In genomic region chr9:103757062-103757461, GRCh38 we compare ENCODE assay signal across 14 cellular contexts.
DNase-seq lines count a peak whose midpoint lies in the region; ATAC-seq and TF ChIP-seq lines count a peak whose summit lies in the region.
"Had no signal": no experiment of that assay in that cellular context is flagged by ENCODE, and none has a peak within 500 bp of the region (broad histone marks: within the 10 kb centered on the region; RNA-seq: fewer than 3 reads in every experiment).

No MANE protein-coding gene starts in this region.

- H2AFZ ChIP-seq in H9 (ENCODE audit: low read length) = no peak overlapping the region

- no peak overlapping the region; the same call in 1 of the 2 replicates for H3K14ac ChIP-seq in H9 (ENCODE audit: insufficient read depth, low read length)

- no peak overlapping the region for H2BK12ac ChIP-seq in H9 (ENCODE audit: insufficient read length, low read depth, low read length)

- no peak overlapping the region for H3K9ac ChIP-seq in H9 (ENCODE audit: extremely low read depth, insufficient read length, low read length)

- peaks cover 21 to 24% of the 10 kb centered on the region in 2 experiments for H3K4me1 Mint-ChIP-seq in H9
- H3K4me1 Mint-ChIP-seq: CD4-positive, alpha-beta memory T cell had no signal

- WGBS in H9 (ENCODE audit: extremely low coverage, insufficient read length, low lambda C conversion rate) = no CpG with 5 or more reads among the region's 3 CpGs

- no peak overlapping the region for H2BK20ac ChIP-seq in H9 (ENCODE audit: low read depth, low read length, poor library complexity, severe bottlenecking)

- no peak overlapping the region for H2BK5ac ChIP-seq in H9 (ENCODE audit: insufficient read length, low read length)

- H3K4me2 ChIP-seq in H9 (ENCODE audit: insufficient read depth, insufficient read length, low read length) = no peak overlapping the region

- no peak overlapping the region for H3T11ph ChIP-seq in H9 (ENCODE audit: low read length)

- no peak overlapping the region for H2BK15ac ChIP-seq in H9 (ENCODE audit: low read depth, low read length)

- H2AK5ac ChIP-seq in H9 (ENCODE audit: insufficient read length, low read length) = no peak overlapping the region

- H3K4ac ChIP-seq in H9 (ENCODE audit: low read depth, low read length) = no peak overlapping the region

- H3K27me3 ChIP-seq in H9 (ENCODE audit: insufficient read depth, low read length) = no peaks in the 10 kb centered on the region

- no peak for TF ChIP-seq CTCF in H9 (conservative IDR thresholded peaks at IDR 0.05)
- TF ChIP-seq CTCF in retinal pigment epithelial cell (conservative IDR thresholded peaks at IDR 0.05; ENCODE audit: low read depth, low read length) = no peak

- peak; percentile 48 for ATAC-seq in esophagus mucosa
- ATAC-seq: HCT116 had no signal

- no peaks in the 10 kb centered on the region for H3K79me1 ChIP-seq in H9 (ENCODE audit: insufficient read depth, low read depth, low read length, poor library complexity, severe bottlenecking)

- no peak overlapping the region for H2BK120ac ChIP-seq in H9 (ENCODE audit: low read depth, low read length, poor library complexity, severe bottlenecking)

- H3K79me2 ChIP-seq in H9 (ENCODE audit: insufficient read depth, low read length) = no peaks in the 10 kb centered on the region

- no peak overlapping the region for H4K8ac ChIP-seq in H9 (replicated peaks; ENCODE audit: insufficient read length, low read depth, low read length)

- peaks cover 4 to 5% of the 10 kb centered on the region in 2 experiments; a peak in 4 of 5 replicates for H3K9me3 Mint-ChIP-seq in H9

- H3K4me3 ChIP-seq in retinal pigment epithelial cell (ENCODE audit: low read length) = no peak overlapping the region

- H3K27ac ChIP-seq in H9 (ENCODE audit: insufficient read length, low read depth, low read length) (no peak overlapping the region), substantia nigra (ENCODE audit: low read depth, low read length, poor library complexity, severe bottlenecking) (no peak overlapping the region)
- H3K27ac ChIP-seq: HL-60 had no signal

- no peaks in the 10 kb centered on the region for H4K20me1 ChIP-seq in H9 (ENCODE audit: control insufficient read depth, insufficient read depth, insufficient read length)

- DNase-seq in H9 (peak; percentile 25), astrocyte of the hippocampus (ENCODE audit: low read depth, low spot score) (peak; percentile 1), retinal pigment epithelial cell (ENCODE audit: low read depth) (peak; percentile 20), substantia nigra (lab: John Stamatoyannopoulos, UW) (no peak), activated T-cell treated with anti-CD3 and anti-CD28 coated beads for 4 hours (no peak), EL (no peak)
- DNase-seq: 8988T; C1 segment of cervical spinal cord; CD4-positive, alpha-beta memory T cell; DMS79; GOT3 had no signal

- H3K23ac ChIP-seq in H9 (ENCODE audit: insufficient read length, low read depth, low read length) = no peak overlapping the region

- H3K18ac ChIP-seq in H9 (ENCODE audit: insufficient read length, low read depth, low read length) = no peak overlapping the region

- no peaks in the 10 kb centered on the region for H3K27me3 Mint-ChIP-seq in H9 (ENCODE audit: low read depth)
- H3K27me3 Mint-ChIP-seq: CD4-positive, alpha-beta memory T cell had no signal

- peak overlapping the region in 1 of 2 experiments; percentile 2; a peak in 1 of 5 replicates for H3K4me3 Mint-ChIP-seq in H9
- H3K4me3 Mint-ChIP-seq: CD4-positive, alpha-beta memory T cell had no signal

- H4K91ac ChIP-seq in H9 (ENCODE audit: insufficient read length, low read depth, low read length) = no peak overlapping the region

- no peak overlapping the region for H4K5ac ChIP-seq in H9 (ENCODE audit: insufficient read length, low read depth, low read length)

- no peak overlapping the region for H3K56ac ChIP-seq in H9 (ENCODE audit: insufficient read length, low read depth, low read length)

- H3K27ac Mint-ChIP-seq in H9 = peak overlapping the region; percentile 2 to 84 (median 83); a peak in 6 of 7 replicates
- H3K27ac Mint-ChIP-seq: CD4-positive, alpha-beta memory T cell had no signal

- H3K36me3 Mint-ChIP-seq in H9 (ENCODE audit: insufficient read depth in 1 of 3, low read depth in 3 of 3) = peaks cover 0 to 5% (median 2%) of the 10 kb centered on the region in 3 experiments; a peak in 3 of 7 replicates
- H3K36me3 Mint-ChIP-seq: CD4-positive, alpha-beta memory T cell had no signal

- H3K23me2 ChIP-seq in H9 (ENCODE audit: insufficient read length, low read depth, low read length, poor library complexity, severe bottlenecking) = no peaks in the 10 kb centered on the region

- no peaks in the 10 kb centered on the region for H3K9me3 ChIP-seq in H9 (ENCODE audit: control insufficient read depth, low read depth, low read length)

- no peaks in the 10 kb centered on the region; the same call in 1 of the 2 replicates for H3K4me1 ChIP-seq in H9 (ENCODE audit: insufficient read depth, low read length)

Comparison
In these comparisons a context has a peak if more than half of its experiments do, and no peak if none do; other contexts are left out.
1. DNase-seq: peak in H9 (single experiment), astrocyte of the hippocampus (single experiment) and retinal pigment epithelial cell (single experiment); none in substantia nigra (0 of 49), activated T-cell treated with anti-CD3 and anti-CD28 coated beads for 4 hours (single experiment) and EL (single experiment).